9 cellular contexts compared by ENCODE assay signal in genomic region chr19:16327501-16327900, GRCh38. TPM values are rescaled to one million over a fixed set of nuclear protein-coding genes. Genes with fewer than 3 reads are reported as not detected.
DNase-seq lines count a peak whose midpoint lies in the region; ATAC-seq and TF ChIP-seq lines count a peak whose summit lies in the region.
"Had no signal": no experiment of that assay in that cellular context is flagged by ENCODE, and none has a peak within 500 bp of the region (broad histone marks: within the 10 kb centered on the region; RNA-seq: fewer than 3 reads in every experiment).

No MANE protein-coding gene starts in this region.

- H3K4me1 ChIP-seq in lower lobe of right lung (peaks cover 42% of the 10 kb centered on the region), thymus (ENCODE audit: control insufficient read depth, insufficient read depth, low read length) (peaks cover 18% of the 10 kb centered on the region)

- H3K9me3 ChIP-seq in lower lobe of right lung: no peaks in the 10 kb centered on the region
- peaks cover 1% of the 10 kb centered on the region for H3K9me3 ChIP-seq in thymus (ENCODE audit: control insufficient read depth)

- H3K9me3 Mint-ChIP-seq in activated naive CD4-positive, alpha-beta T cell treated with anti-CD3 and anti-CD28 coated beads for 36 hours: no peaks in the 10 kb centered on the region
- no peaks in the 10 kb centered on the region for H3K9me3 Mint-ChIP-seq in activated naive CD4-positive, alpha-beta T cell treated with anti-CD3 and anti-CD28 coated beads, Interleukin-2, amount 50 U/mL, for 72 hours
- H3K9me3 Mint-ChIP-seq in activated T-helper 17 cell treated with anti-CD3 and anti-CD28 coated beads, Interleukin-2, amount 50 U/mL, for 72 hours: no peaks in the 10 kb centered on the region

- peaks cover 2% of the 10 kb centered on the region for H3K36me3 Mint-ChIP-seq in activated naive CD4-positive, alpha-beta T cell treated with anti-CD3 and anti-CD28 coated beads for 36 hours (ENCODE audit: low read depth)
- no peaks in the 10 kb centered on the region for H3K36me3 Mint-ChIP-seq in activated naive CD4-positive, alpha-beta T cell treated with anti-CD3 and anti-CD28 coated beads, Interleukin-2, amount 50 U/mL, for 72 hours
- H3K36me3 Mint-ChIP-seq in activated T-helper 17 cell treated with anti-CD3 and anti-CD28 coated beads, Interleukin-2, amount 50 U/mL, for 72 hours (ENCODE audit: low read depth): peaks cover 30% of the 10 kb centered on the region

- peaks cover 26% of the 10 kb centered on the region for H3K36me3 ChIP-seq in lower lobe of right lung
- H3K36me3 ChIP-seq in thymus (ENCODE audit: control insufficient read depth, insufficient read depth): peaks cover 10% of the 10 kb centered on the region

- ATAC-seq in activated naive CD4-positive, alpha-beta T cell treated with anti-CD3 and anti-CD28 coated beads, Interleukin-2, amount 50 U/mL, for 72 hours: no peak
- no peak for ATAC-seq in activated T-helper 17 cell treated with anti-CD3 and anti-CD28 coated beads, Interleukin-2, amount 50 U/mL, for 72 hours (replicated peaks)
- ATAC-seq in lower lobe of right lung: no peak
- ATAC-seq: esophagus mucosa had no signal

- DNase-seq in activated naive CD4-positive, alpha-beta T cell treated with anti-CD3 and anti-CD28 coated beads for 36 hours: no peak
- DNase-seq in activated naive CD4-positive, alpha-beta T cell treated with anti-CD3 and anti-CD28 coated beads, Interleukin-2, amount 50 U/mL, for 72 hours (ENCODE audit: low spot score in 2 of 2): no peak
- DNase-seq in lower lobe of right lung (no peak), NK-92 (lab: John Stamatoyannopoulos, UW; ENCODE audit: unreplicated experiment) (no peak), foreskin melanocyte (no peak), T-helper 9 cell (no peak)

- H3K4me3 ChIP-seq in lower lobe of right lung (peak overlapping the region; percentile 82), thymus (ENCODE audit: low read length) (peak overlapping the region; percentile 63)

- H3K27ac ChIP-seq in lower lobe of right lung: peak overlapping the region; percentile 98
- peak overlapping the region; percentile 70 for H3K27ac ChIP-seq in thymus (ENCODE audit: low read depth)

- H3K4me3 Mint-ChIP-seq in activated naive CD4-positive, alpha-beta T cell treated with anti-CD3 and anti-CD28 coated beads for 36 hours: peak overlapping the region; percentile 41
- H3K4me3 Mint-ChIP-seq in activated T-helper 17 cell treated with anti-CD3 and anti-CD28 coated beads, Interleukin-2, amount 50 U/mL, for 72 hours: peak overlapping the region; percentile 84

- peaks cover 65% of the 10 kb centered on the region for H3K4me1 Mint-ChIP-seq in activated naive CD4-positive, alpha-beta T cell treated with anti-CD3 and anti-CD28 coated beads for 36 hours (ENCODE audit: low read depth)
- peaks cover 35% of the 10 kb centered on the region for H3K4me1 Mint-ChIP-seq in activated T-helper 17 cell treated with anti-CD3 and anti-CD28 coated beads, Interleukin-2, amount 50 U/mL, for 72 hours

- peaks cover 14% of the 10 kb centered on the region for H3K27me3 Mint-ChIP-seq in activated naive CD4-positive, alpha-beta T cell treated with anti-CD3 and anti-CD28 coated beads for 36 hours (ENCODE audit: low read depth)
- peaks cover 12% of the 10 kb centered on the region for H3K27me3 Mint-ChIP-seq in activated T-helper 17 cell treated with anti-CD3 and anti-CD28 coated beads, Interleukin-2, amount 50 U/mL, for 72 hours

- intact Hi-C loops in activated naive CD4-positive, alpha-beta T cell treated with anti-CD3 and anti-CD28 coated beads for 36 hours (cut with micrococcal nuclease): no loop called here
- intact Hi-C loops in lower lobe of right lung (cut with DNase I): no loop called here

- no peaks in the 10 kb centered on the region for H3K27me3 ChIP-seq in lower lobe of right lung (ENCODE audit: low read depth)
- peaks cover 45% of the 10 kb centered on the region for H3K27me3 ChIP-seq in thymus (ENCODE audit: control insufficient read depth, insufficient read depth)

- no peak overlapping the region for H3K27ac Mint-ChIP-seq in activated naive CD4-positive, alpha-beta T cell treated with anti-CD3 and anti-CD28 coated beads for 36 hours
- H3K27ac Mint-ChIP-seq in activated naive CD4-positive, alpha-beta T cell treated with anti-CD3 and anti-CD28 coated beads, Interleukin-2, amount 50 U/mL, for 72 hours: no peak overlapping the region
- no peak overlapping the region for H3K27ac Mint-ChIP-seq in activated T-helper 17 cell treated with anti-CD3 and anti-CD28 coated beads, Interleukin-2, amount 50 U/mL, for 72 hours

- TF ChIP-seq CTCF in lower lobe of right lung (IDR thresholded peaks at IDR 0.05): no peak

- CTCF ChIA-PET in activated naive CD4-positive, alpha-beta T cell treated with anti-CD3 and anti-CD28 coated beads for 36 hours (lab: Charles Lee): interaction anchor here (0.7 to 4.4 kb wide), 5 partner anchors 55 to 286 kb away, joined by 3 to 33 read pairs (median 4); no protein-coding TSS in a partner anchor

- WGBS in thymus: 8% methylated on average over 6 of the region's 6 CpGs

RNA-seq across cellular contexts. Expression of gene KLF2, which starts 2.9 kb away (rescaled TPM):
- total RNA-seq in activated naive CD4-positive, alpha-beta T cell treated with anti-CD3 and anti-CD28 coated beads for 36 hours: under 1 TPM; 0.22 to 0.69 TPM
- total RNA-seq in activated naive CD4-positive, alpha-beta T cell treated with anti-CD3 and anti-CD28 coated beads, Interleukin-2, amount 50 U/mL, for 72 hours: under 1 TPM; 0.56 to 0.57 TPM
- total RNA-seq in activated T-helper 17 cell treated with anti-CD3 and anti-CD28 coated beads, Interleukin-2, amount 50 U/mL, for 72 hours: 1 to 10 TPM; 1.9 to 9.9 TPM
- total RNA-seq in lower lobe of right lung: 137 TPM
- polyA plus RNA-seq in thymus: 16.5 TPM

Comparison
In these comparisons a context has a peak if more than half of its experiments do, and no peak if none do; other contexts are left out.
1. RNA of gene KLF2, which starts 2.9 kb away (total RNA-seq): 137 TPM in lower lobe of right lung (single experiment); 1.9 to 9.9 TPM in activated T-helper 17 cell treated with anti-CD3 and anti-CD28 coated beads, Interleukin-2, amount 50 U/mL, for 72 hours, 0.22 to 0.69 TPM in activated naive CD4-positive, alpha-beta T cell treated with anti-CD3 and anti-CD28 coated beads for 36 hours and 0.56 to 0.57 TPM in activated naive CD4-positive, alpha-beta T cell treated with anti-CD3 and anti-CD28 coated beads, Interleukin-2, amount 50 U/mL, for 72 hours; every median in the first group is over 10 times any median in the second.